17 cellular contexts compared by ENCODE assay signal in genomic region chrX:112636951-112637541, GRCh38. TPM values are rescaled to one million over a fixed set of nuclear protein-coding genes. Genes with fewer than 3 reads are reported as not detected.
DNase-seq lines count a peak whose midpoint lies in the region; ATAC-seq and TF ChIP-seq lines count a peak whose summit lies in the region.
"Had no signal": no experiment of that assay in that cellular context is flagged by ENCODE, and none has a peak within 500 bp of the region (broad histone marks: within the 10 kb centered on the region; RNA-seq: fewer than 3 reads in every experiment).

No MANE protein-coding gene starts in this region.

- H3K36me3 ChIP-seq in osteoblast (ENCODE audit: insufficient read depth, low read length) = no peaks in the 10 kb centered on the region
- H3K36me3 ChIP-seq: BLaER1 treated with 17β-estradiol and CSF1 and Interleukin-3, amounts not matched to agents 10 nM and 100 nM; SJCRH30; spleen had no signal

- DNase-seq in AG10803 (ENCODE audit: low read depth) (peak; percentile 95), LHCN-M2 (ENCODE audit: low read depth) (peak; percentile 11), cardiac fibroblast (ENCODE audit: low read depth in 2 of 2) (peak; percentile 23 to 58), osteoblast (ENCODE audit: insufficient read length, low spot score, missing footprints) (no peak), SHP77 treated with DMSO at 0.1 percent for 48 hours (lab: John Stamatoyannopoulos, UW) (no peak), medulla oblongata (ENCODE audit: extremely low spot score) (no peak), NCI-H1105 (lab: John Stamatoyannopoulos, UW) (no peak)
- DNase-seq: activated CD4-positive, alpha-beta T cell treated with anti-CD3 and anti-CD28 coated beads, Interleukin-2, amount 50 U/mL, for 48 hours; dermis blood vessel endothelial cell; DMS53; hippocampal formation; Kasumi-1; SJCRH30; spleen; stimulated activated naive CD4-positive, alpha-beta T cell had no signal

- H3K4me3 ChIP-seq in AG10803 (ENCODE audit: low read length) (no peak overlapping the region), cardiac fibroblast (replicated peaks in 1 of 2; ENCODE audit: low read depth in 2 of 2, low read length in 2 of 2) (no peak overlapping the region), osteoblast (ENCODE audit: insufficient read depth, low read length) (no peak overlapping the region)
- H3K4me3 ChIP-seq: BLaER1 treated with 17β-estradiol and CSF1 and Interleukin-3, amounts not matched to agents 10 nM and 100 nM; SJCRH30; spleen had no signal

- no peaks in the 10 kb centered on the region for H3K4me1 Mint-ChIP-seq in stimulated activated memory B cell treated with anti-CD40 and anti-IgM and Interleukin-4, amounts not matched to agents 10 μg/mL and 1 μg/mL and 100 μg/mL, for 72 hours

- H3K4me3 Mint-ChIP-seq in stimulated activated memory B cell treated with anti-CD40 and anti-IgM and Interleukin-4, amounts not matched to agents 10 μg/mL and 1 μg/mL and 100 μg/mL, for 72 hours = no peak overlapping the region

- no peak overlapping the region for H2AFZ ChIP-seq in osteoblast (ENCODE audit: low read length)

- H4K20me1 ChIP-seq in osteoblast (ENCODE audit: insufficient read depth, low read length) = no peaks in the 10 kb centered on the region
- H4K20me1 ChIP-seq: BLaER1 treated with 17β-estradiol and CSF1 and Interleukin-3, amounts not matched to agents 10 nM and 100 nM had no signal

- peaks cover 20% of the 10 kb centered on the region for H3K4me1 ChIP-seq in osteoblast (ENCODE audit: insufficient read depth, low read length)
- H3K4me1 ChIP-seq: BLaER1 treated with 17β-estradiol and CSF1 and Interleukin-3, amounts not matched to agents 10 nM and 100 nM; SJCRH30; spleen had no signal

- H3K27me3 ChIP-seq in osteoblast (ENCODE audit: insufficient read depth, low read length) = peaks cover 10% of the 10 kb centered on the region
- H3K27me3 ChIP-seq: SJCRH30 had no signal

- H3K27ac Mint-ChIP-seq in stimulated activated memory B cell treated with anti-CD40 and anti-IgM and Interleukin-4, amounts not matched to agents 10 μg/mL and 1 μg/mL and 100 μg/mL, for 72 hours = no peak overlapping the region

- no peak for ATAC-seq in stimulated activated memory B cell treated with anti-CD40 and anti-IgM and Interleukin-4, amounts not matched to agents 10 μg/mL and 1 μg/mL and 100 μg/mL, for 72 hours

- H3K27ac ChIP-seq in osteoblast (ENCODE audit: low read depth, low read length) = peak overlapping the region; percentile 48
- H3K27ac ChIP-seq: BLaER1 treated with 17β-estradiol and CSF1 and Interleukin-3, amounts not matched to agents 10 nM and 100 nM; SJCRH30; spleen had no signal

- H3K9me3 Mint-ChIP-seq in stimulated activated memory B cell treated with anti-CD40 and anti-IgM and Interleukin-4, amounts not matched to agents 10 μg/mL and 1 μg/mL and 100 μg/mL, for 72 hours = no peaks in the 10 kb centered on the region

- TF ChIP-seq CTCF in AG10803 (conservative IDR thresholded peaks at IDR 0.05; ENCODE audit: low read length) (0 out of 2 replicates have a peak, but pooled peaks have one; percentile 7), cardiac fibroblast (IDR thresholded peaks at IDR 0.05; ENCODE audit: low read depth, low read length) (no peak), osteoblast (IDR thresholded peaks at IDR 0.05; ENCODE audit: extremely low read depth, low read depth, low read length) (no peak)

- H3K4me2 ChIP-seq in osteoblast (ENCODE audit: insufficient read depth, low read length) = peak overlapping the region; percentile 33
- H3K4me2 ChIP-seq: BLaER1 treated with 17β-estradiol and CSF1 and Interleukin-3, amounts not matched to agents 10 nM and 100 nM had no signal

- H3K79me2 ChIP-seq in osteoblast (ENCODE audit: insufficient read depth, low read length) = no peaks in the 10 kb centered on the region

- no peaks in the 10 kb centered on the region for H3K9me3 ChIP-seq in osteoblast (ENCODE audit: low read depth, low read length)
- H3K9me3 ChIP-seq: BLaER1 treated with 17β-estradiol and CSF1 and Interleukin-3, amounts not matched to agents 10 nM and 100 nM; SJCRH30; spleen had no signal

- H3K27me3 Mint-ChIP-seq in stimulated activated memory B cell treated with anti-CD40 and anti-IgM and Interleukin-4, amounts not matched to agents 10 μg/mL and 1 μg/mL and 100 μg/mL, for 72 hours = no peaks in the 10 kb centered on the region

- H3K36me3 Mint-ChIP-seq in stimulated activated memory B cell treated with anti-CD40 and anti-IgM and Interleukin-4, amounts not matched to agents 10 μg/mL and 1 μg/mL and 100 μg/mL, for 72 hours = no peaks in the 10 kb centered on the region

RNA-seq across cellular contexts. Expression of gene LHFPL1, which starts 42.7 kb away (rescaled TPM):
- total RNA-seq in LHCN-M2 (2014; rRNA removed) = not detected in 2 replicates
- polyA plus RNA-seq in LHCN-M2 (2012) = not detected
- total RNA-seq in osteoblast = not detected in 2 replicates

Comparison
In these comparisons a context has a peak if more than half of its experiments do, and no peak if none do; other contexts are left out.
1. DNase-seq: peak in AG10803 (single experiment), LHCN-M2 (single experiment) and cardiac fibroblast (2 of 2); none in osteoblast (single experiment), SHP77 treated with DMSO at 0.1 percent for 48 hours (single experiment), medulla oblongata (single experiment) and NCI-H1105 (single experiment).